Comparison of ENCODE assay signal across 9 cellular contexts in genomic region chr1:109490029-109490933, GRCh38. TPM values are rescaled to one million over a fixed set of nuclear protein-coding genes. Genes with fewer than 3 reads are reported as not detected.
DNase-seq lines count a peak whose midpoint lies in the region; ATAC-seq, FAIRE-seq and TF ChIP-seq lines count a peak whose summit lies in the region.
"Had no signal": no experiment of that assay in that cellular context is flagged by ENCODE, and none has a peak within 500 bp of the region (broad histone marks: within the 10 kb centered on the region; RNA-seq: fewer than 3 reads in every experiment).

No MANE protein-coding gene starts in this region.

- H3K4me1 ChIP-seq in CD4-positive, alpha-beta memory T cell (ENCODE audit: insufficient read depth, low read length) = peaks cover 23% of the 10 kb centered on the region
- H3K4me1 ChIP-seq in HEK293 (ENCODE audit: control insufficient read depth, insufficient read depth, low read length) (no peaks in the 10 kb centered on the region), endothelial cell of umbilical vein (ENCODE audit: control insufficient read depth, extremely low read depth, insufficient read depth, low read length) (peaks cover 15% of the 10 kb centered on the region), neuronal stem cell (ENCODE audit: control insufficient read depth in 2 of 2, insufficient read depth in 1 of 2, low read depth in 1 of 2, low read length in 2 of 2) (peaks cover 2 to 3% of the 10 kb centered on the region in 2 donors)

- no peak for TF ChIP-seq POLR2A in endothelial cell of umbilical vein (IDR thresholded peaks at IDR 0.05; ENCODE audit: low read depth, low read length)

- BruUV-seq in endothelial cell of umbilical vein (replicated peaks; lab: Mats Ljungman, UMichigan) = no TSS peak

- intact Hi-C loops in CD4-positive, alpha-beta memory T cell (cut with micrococcal nuclease) = loop anchor here (1.0 to 5.0 kb wide), 3 partner anchors 42 to 492 kb away; partner anchors contain the start of gene AHCYL1
- intact Hi-C loops in endothelial cell of umbilical vein (cut with micrococcal nuclease) = loop anchor here (2.0 kb wide), 1 partner anchor 43 kb away; no protein-coding TSS in a partner anchor

- H2BK5ac ChIP-seq in neuronal stem cell (ENCODE audit: low read length) = no peak overlapping the region

- no peaks in the 10 kb centered on the region for H3K79me1 ChIP-seq in neuronal stem cell (ENCODE audit: low read depth, low read length)

- no peak overlapping the region for H4K91ac ChIP-seq in neuronal stem cell (ENCODE audit: low read depth, low read length, poor library complexity)

- dilution Hi-C loops in endothelial cell of umbilical vein (cut with MboI; ENCODE audit: extremely low pct_ligation_motif_present, low sequenced_read_pairs) = no loop called here

- POLR2A ChIA-PET in CD4-positive, alpha-beta memory T cell (lab: Charles Lee; ENCODE audit: partially characterized antibody) = interaction anchor here (0.8 to 23.6 kb wide), 7 partner anchors 9 to 68 kb away, joined by 3 to 438 read pairs (median 4); partner anchors contain the start of gene AMIGO1
- POLR2A ChIA-PET in HEK293 (lab: Yijun Ruan, JAX) (interaction anchor here (1.5 kb wide), 1 partner anchor 42 kb away, joined by 7 read pairs; no protein-coding TSS in a partner anchor), endothelial cell of umbilical vein (lab: Charles Lee) (interaction anchor here (0.6 to 1.5 kb wide), 2 partner anchors 42 to 525 kb away, joined by 4 to 5 read pairs; no protein-coding TSS in a partner anchor)

- H2AFZ ChIP-seq in endothelial cell of umbilical vein (ENCODE audit: low read depth, low read length) (no peak overlapping the region), neuronal stem cell (ENCODE audit: low read length) (no peak overlapping the region)

- H3K4me1 Mint-ChIP-seq in CD4-positive, alpha-beta memory T cell = peaks cover 7 to 33% (median 20%) of the 10 kb centered on the region in 4 donors
- peaks cover 30% of the 10 kb centered on the region for H3K4me1 Mint-ChIP-seq in activated CD8-positive, alpha-beta memory T cell treated with anti-CD3 and anti-CD28 coated beads, Interleukin-2, amount 10 ng/mL, durations not matched to agents 7 days and 5 days

- no peaks in the 10 kb centered on the region for H3K9me3 ChIP-seq in CD4-positive, alpha-beta memory T cell (ENCODE audit: control insufficient read depth in 1 of 2, low read length in 2 of 2)
- H3K9me3 ChIP-seq in HEK293 (ENCODE audit: control insufficient read depth, insufficient read depth, low read depth, low read length) (no peaks in the 10 kb centered on the region), endothelial cell of umbilical vein (replicated peaks; ENCODE audit: control insufficient read depth, insufficient read depth, low read length) (no peaks in the 10 kb centered on the region), neuronal stem cell (replicated peaks in 1 of 2; ENCODE audit: control insufficient read depth in 2 of 2, insufficient read depth in 1 of 2, low read depth in 1 of 2, low read length in 2 of 2) (no peaks in the 10 kb centered on the region)

- H3K18ac ChIP-seq in neuronal stem cell (ENCODE audit: low read length) = no peak overlapping the region

- H2AK5ac ChIP-seq in neuronal stem cell (ENCODE audit: low read depth, low read length) = no peak overlapping the region

- CTCF ChIA-PET in CD4-positive, alpha-beta memory T cell (lab: Charles Lee; ENCODE audit: partially characterized antibody) = interaction anchor here (0.6 to 37.2 kb wide), 20 partner anchors 9 to 494 kb away, joined by 3 to 1669 read pairs (median 3); partner anchors contain the start of genes AHCYL1, AMIGO1, GNAI3 and GPR61
- CTCF ChIA-PET in HEK293 (lab: Yijun Ruan, JAX) (interaction anchor here (0.5 to 36.3 kb wide), 25 partner anchors 7 to 407 kb away, joined by 3 to 1152 read pairs (median 3); partner anchors contain the start of genes AMIGO1, ATXN7L2, GNAI3 and GPR61), endothelial cell of umbilical vein (lab: Charles Lee) (interaction anchor here (0.5 to 23.0 kb wide), 26 partner anchors 9 to 879 kb away, joined by 3 to 955 read pairs (median 4); partner anchors contain the start of genes AHCYL1, AMIGO1, GPR61 and PSRC1)
- CTCF ChIA-PET in activated CD8-positive, alpha-beta memory T cell treated with anti-CD3 and anti-CD28 coated beads, Interleukin-2, amount 10 ng/mL, durations not matched to agents 7 days and 5 days (lab: Charles Lee) = interaction anchor here (0.6 to 43.7 kb wide), 16 partner anchors 10 to 494 kb away, joined by 3 to 1550 read pairs (median 4); partner anchors contain the start of genes AHCYL1, AMIGO1, GPR61 and PSMA5

- no CpG with 5 or more reads among the region's 11 CpGs for WGBS in neuronal stem cell (ENCODE audit: extremely low coverage in 2 of 2, insufficient read length in 2 of 2, insufficient replicate concordance in 1 of 2), 2 donors

- no peaks in the 10 kb centered on the region for H3K79me2 ChIP-seq in endothelial cell of umbilical vein (ENCODE audit: control insufficient read depth, insufficient read depth, low read length)

- H3K27me3 Mint-ChIP-seq in CD4-positive, alpha-beta memory T cell = no peaks in the 10 kb centered on the region
- no peaks in the 10 kb centered on the region for H3K27me3 Mint-ChIP-seq in activated CD8-positive, alpha-beta memory T cell treated with anti-CD3 and anti-CD28 coated beads, Interleukin-2, amount 10 ng/mL, durations not matched to agents 7 days and 5 days

- H3K4ac ChIP-seq in neuronal stem cell (ENCODE audit: low read length) = no peak overlapping the region

- peak; percentile 63 to 73 (median 65) for DNase-seq in CD4-positive, alpha-beta memory T cell
- peak; percentile 54 for DNase-seq in NOMO-1 treated with DMSO at 0.1 percent for 48 hours (lab: John Stamatoyannopoulos, UW; ENCODE audit: unreplicated experiment)
- DNase-seq in activated CD8-positive, alpha-beta memory T cell treated with anti-CD3 and anti-CD28 coated beads, Interleukin-2, amount 10 ng/mL, durations not matched to agents 7 days and 5 days = peak; percentile 84
- DNase-seq in endothelial cell of umbilical vein (ENCODE audit: low read depth, low spot score) = peak; percentile 57
- peak; percentile 75 for DNase-seq in myocyte (ENCODE audit: low read depth)
- DNase-seq in superior temporal gyrus (ENCODE audit: extremely low spot score) = peak; percentile 93
- DNase-seq in neuronal stem cell (ENCODE audit: low spot score) = no peak

- H3K4me2 ChIP-seq in endothelial cell of umbilical vein (ENCODE audit: insufficient read depth, low read length) = no peak overlapping the region
- no peak overlapping the region for H3K4me2 ChIP-seq in neuronal stem cell (ENCODE audit: insufficient read depth, low read length, poor library complexity, severe bottlenecking)

- peak overlapping the region in 3 of 8 donors; percentile 15 to 65 (median 29) for H3K4me3 Mint-ChIP-seq in CD4-positive, alpha-beta memory T cell
- H3K4me3 Mint-ChIP-seq in activated CD8-positive, alpha-beta memory T cell treated with anti-CD3 and anti-CD28 coated beads, Interleukin-2, amount 10 ng/mL, durations not matched to agents 7 days and 5 days = no peak overlapping the region

- no peak overlapping the region for H2BK120ac ChIP-seq in neuronal stem cell (ENCODE audit: low read depth, low read length)

- peak; percentile 91 for FAIRE-seq in endothelial cell of umbilical vein (lab: Jason Lieb, UNC)

- H3K23ac ChIP-seq in neuronal stem cell (ENCODE audit: low read depth, low read length, poor library complexity) = no peak overlapping the region

- no peak overlapping the region for H2BK15ac ChIP-seq in neuronal stem cell (ENCODE audit: low read length)

- no peaks in the 10 kb centered on the region for H4K20me1 ChIP-seq in endothelial cell of umbilical vein (replicated peaks; ENCODE audit: control insufficient read depth, extremely low read depth, insufficient read depth, low read length)

- no peak overlapping the region for H4K8ac ChIP-seq in neuronal stem cell (ENCODE audit: low read depth, low read length)

- H3K9ac ChIP-seq in endothelial cell of umbilical vein (replicated peaks; ENCODE audit: extremely low read depth, insufficient read depth, low read length) (no peak overlapping the region), neuronal stem cell (ENCODE audit: low read depth, low read length, poor library complexity) (no peak overlapping the region)

- no peak overlapping the region for H3K27ac ChIP-seq in CD4-positive, alpha-beta memory T cell (ENCODE audit: low read depth, low read length)
- H3K27ac ChIP-seq in HEK293 (ENCODE audit: extremely low read depth, low read depth, low read length) (no peak overlapping the region), endothelial cell of umbilical vein (ENCODE audit: insufficient read depth, low read depth, low read length) (no peak overlapping the region), neuronal stem cell (replicated peaks; ENCODE audit: low read length) (no peak overlapping the region)

- peaks cover 6% of the 10 kb centered on the region for H3K36me3 ChIP-seq in CD4-positive, alpha-beta memory T cell (ENCODE audit: insufficient read depth, low read length)
- H3K36me3 ChIP-seq in HEK293 (ENCODE audit: control insufficient read depth in 2 of 2, insufficient read depth in 1 of 2, low read length in 2 of 2) = peaks cover 0 to 61% of the 10 kb centered on the region in 2 experiments; a peak in 1 of 3 replicates
- H3K36me3 ChIP-seq in endothelial cell of umbilical vein (ENCODE audit: control insufficient read depth in 2 of 2, extremely low read depth in 1 of 2, insufficient read depth in 2 of 2, low read length in 2 of 2) = peaks cover 2% of the 10 kb centered on the region in 2 experiments
- H3K36me3 ChIP-seq in neuronal stem cell (replicated peaks in 1 of 2; ENCODE audit: control insufficient read depth in 2 of 2, insufficient read depth in 2 of 2, low read length in 2 of 2) = peaks cover 17 to 61% of the 10 kb centered on the region in 2 donors

- H3K36me3 Mint-ChIP-seq in CD4-positive, alpha-beta memory T cell = peaks cover 10 to 33% of the 10 kb centered on the region in 2 donors
- no peaks in the 10 kb centered on the region for H3K36me3 Mint-ChIP-seq in activated CD8-positive, alpha-beta memory T cell treated with anti-CD3 and anti-CD28 coated beads, Interleukin-2, amount 10 ng/mL, durations not matched to agents 7 days and 5 days

- peak overlapping the region in 1 of 7 donors; percentile 80 for H3K27ac Mint-ChIP-seq in CD4-positive, alpha-beta memory T cell
- no peak overlapping the region for H3K27ac Mint-ChIP-seq in activated CD8-positive, alpha-beta memory T cell treated with anti-CD3 and anti-CD28 coated beads, Interleukin-2, amount 10 ng/mL, durations not matched to agents 7 days and 5 days

- TF ChIP-seq CTCF in HEK293 (tag by site-specific recombination; IDR thresholded peaks at IDR 0.05) (peak; percentile 78), endothelial cell of umbilical vein (IDR thresholded peaks at IDR 0.05; ENCODE audit: extremely low read depth in 1 of 2, insufficient read depth in 1 of 2, low read depth in 1 of 2, low read length in 2 of 2) (peak; percentile 81 to 85)

- no peaks in the 10 kb centered on the region for H3K9me1 ChIP-seq in endothelial cell of umbilical vein (replicated peaks; ENCODE audit: control insufficient read depth, extremely low read depth, insufficient read depth, low read length)

- no peak overlapping the region for H3K14ac ChIP-seq in neuronal stem cell (ENCODE audit: low read length)

- ATAC-seq in activated CD8-positive, alpha-beta memory T cell treated with anti-CD3 and anti-CD28 coated beads, Interleukin-2, amount 10 ng/mL, durations not matched to agents 7 days and 5 days = no peak

- H3K27me3 ChIP-seq in CD4-positive, alpha-beta memory T cell (ENCODE audit: insufficient read depth, low read length) = no peaks in the 10 kb centered on the region
- H3K27me3 ChIP-seq in endothelial cell of umbilical vein (ENCODE audit: control insufficient read depth in 2 of 2, insufficient read depth in 2 of 2, low read length in 2 of 2) = no peaks in the 10 kb centered on the region
- no peaks in the 10 kb centered on the region for H3K27me3 ChIP-seq in neuronal stem cell (ENCODE audit: control insufficient read depth in 3 of 3, insufficient read depth in 3 of 3, low read depth in 1 of 3, low read length in 3 of 3)

- H2BK12ac ChIP-seq in neuronal stem cell (ENCODE audit: low read length) = no peak overlapping the region

- H3K4me3 ChIP-seq in CD4-positive, alpha-beta memory T cell (ENCODE audit: low read length in 2 of 2) = no peak overlapping the region
- H3K4me3 ChIP-seq in HEK293 (ENCODE audit: low read depth, low read length) (no peak overlapping the region), endothelial cell of umbilical vein (replicated peaks in 1 of 3; ENCODE audit: insufficient read depth in 1 of 3, low read depth in 1 of 3, low read length in 3 of 3) (no peak overlapping the region), neuronal stem cell (ENCODE audit: low read length in 2 of 2) (no peak overlapping the region)

- no peaks in the 10 kb centered on the region for H3K9me3 Mint-ChIP-seq in CD4-positive, alpha-beta memory T cell
- no peaks in the 10 kb centered on the region for H3K9me3 Mint-ChIP-seq in activated CD8-positive, alpha-beta memory T cell treated with anti-CD3 and anti-CD28 coated beads, Interleukin-2, amount 10 ng/mL, durations not matched to agents 7 days and 5 days (ENCODE audit: low read depth)

RNA-seq across cellular contexts. Expression of gene CYB561D1, which starts 3.6 kb away (rescaled TPM):
- total RNA-seq in CD4-positive, alpha-beta memory T cell = 10 to 100 TPM; 40.7 to 41.6 TPM
- polyA plus RNA-seq in CD4-positive, alpha-beta memory T cell = 10 to 100 TPM; 13.6 to 17.1 TPM
- 10 to 100 TPM; 11.0 to 15.0 TPM for total RNA-seq in activated CD8-positive, alpha-beta memory T cell treated with anti-CD3 and anti-CD28 coated beads, Interleukin-2, amount 10 ng/mL, durations not matched to agents 7 days and 5 days
- total RNA-seq in endothelial cell of umbilical vein (6.9 and 7.3 TPM in 2 replicates), myocyte (3.9 and 6.1 TPM in 2 replicates)
- 7.2 and 9.2 TPM in 2 replicates for polyA plus RNA-seq in endothelial cell of umbilical vein
- polyA plus RNA-seq in endothelial cell of umbilical vein (2011; cell fraction: cytosol; rRNA removed) = 5.3 and 6.3 TPM in 2 replicates
- 7.0 and 7.2 TPM in 2 replicates for polyA plus RNA-seq in endothelial cell of umbilical vein (2011; cell fraction: nucleus; rRNA removed)
- 5.4 and 5.6 TPM in 2 replicates for polyA plus RNA-seq in endothelial cell of umbilical vein (2012)
- 8.8 and 18.9 TPM in 2 replicates for polyA minus RNA-seq in endothelial cell of umbilical vein
- polyA minus RNA-seq in endothelial cell of umbilical vein (2011; cell fraction: cytosol; rRNA and poly(A)+ RNA removed) = 2.4 TPM
- 4.2 and 5.4 TPM in 2 replicates for polyA minus RNA-seq in endothelial cell of umbilical vein (2011; cell fraction: nucleus; rRNA and poly(A)+ RNA removed)
- 10.5 TPM for polyA plus RNA-seq in myocyte (2012)
- polyA plus RNA-seq in neuronal stem cell (2013, experiment 1 of 2) = 2.8 TPM
- 2.6 TPM for polyA plus RNA-seq in neuronal stem cell (2013, experiment 2 of 2)

RNA-seq across cellular contexts. Expression of gene ATXN7L2, which starts 6.6 kb away (rescaled TPM):
- total RNA-seq in CD4-positive, alpha-beta memory T cell = 1 to 10 TPM; 7.4 to 9.0 TPM
- polyA plus RNA-seq in CD4-positive, alpha-beta memory T cell = 1 to 10 TPM; 1.9 to 6.9 TPM
- 10 to 100 TPM; 10.4 to 11.1 TPM for total RNA-seq in activated CD8-positive, alpha-beta memory T cell treated with anti-CD3 and anti-CD28 coated beads, Interleukin-2, amount 10 ng/mL, durations not matched to agents 7 days and 5 days
- total RNA-seq in endothelial cell of umbilical vein (3.8 and 4.4 TPM in 2 replicates), myocyte (6.1 and 6.7 TPM in 2 replicates)
- polyA plus RNA-seq in endothelial cell of umbilical vein = 4.9 and 5.7 TPM in 2 replicates
- polyA plus RNA-seq in endothelial cell of umbilical vein (2011; cell fraction: cytosol; rRNA removed) = 2.6 and 3.5 TPM in 2 replicates
- polyA plus RNA-seq in endothelial cell of umbilical vein (2011; cell fraction: nucleus; rRNA removed) = 15.2 and 17.3 TPM in 2 replicates
- polyA plus RNA-seq in endothelial cell of umbilical vein (2012) = 1.8 and 3.3 TPM in 2 replicates
- 2.8 and 3.6 TPM in 2 replicates for polyA minus RNA-seq in endothelial cell of umbilical vein
- 5.6 TPM for polyA minus RNA-seq in endothelial cell of umbilical vein (2011; cell fraction: cytosol; rRNA and poly(A)+ RNA removed)
- polyA minus RNA-seq in endothelial cell of umbilical vein (2011; cell fraction: nucleus; rRNA and poly(A)+ RNA removed) = 8.6 and 12.9 TPM in 2 replicates
- polyA plus RNA-seq in myocyte (2012) = 2.6 TPM
- 11.1 TPM for polyA plus RNA-seq in neuronal stem cell (2013, experiment 1 of 2)
- 10.8 TPM for polyA plus RNA-seq in neuronal stem cell (2013, experiment 2 of 2)

RNA-seq across cellular contexts. Expression of gene AMIGO1, which starts 19.2 kb away (rescaled TPM):
- 10 to 100 TPM; 28.1 to 29.3 TPM for total RNA-seq in CD4-positive, alpha-beta memory T cell
- 10 to 100 TPM in 1 of 2 donors, 1 to 10 TPM in 1; 6.4 to 19.8 TPM for polyA plus RNA-seq in CD4-positive, alpha-beta memory T cell
- under 1 TPM; 0.20 to 0.26 TPM for total RNA-seq in activated CD8-positive, alpha-beta memory T cell treated with anti-CD3 and anti-CD28 coated beads, Interleukin-2, amount 10 ng/mL, durations not matched to agents 7 days and 5 days
- total RNA-seq in endothelial cell of umbilical vein (0.78 and 0.88 TPM in 2 replicates), myocyte (0.37 and 0.42 TPM in 2 replicates)
- polyA plus RNA-seq in endothelial cell of umbilical vein = 0.67 and 0.80 TPM in 2 replicates
- polyA plus RNA-seq in endothelial cell of umbilical vein (2011; cell fraction: cytosol; rRNA removed) = 0.50 and 0.61 TPM in 2 replicates
- 0.37 and 0.52 TPM in 2 replicates for polyA plus RNA-seq in endothelial cell of umbilical vein (2011; cell fraction: nucleus; rRNA removed)
- 1.00 and 1.3 TPM in 2 replicates for polyA plus RNA-seq in endothelial cell of umbilical vein (2012)
- polyA minus RNA-seq in endothelial cell of umbilical vein = 1.2 and 1.3 TPM in 2 replicates
- polyA minus RNA-seq in endothelial cell of umbilical vein (2011; cell fraction: cytosol; rRNA and poly(A)+ RNA removed) = 0.51 TPM
- polyA minus RNA-seq in endothelial cell of umbilical vein (2011; cell fraction: nucleus; rRNA and poly(A)+ RNA removed) = 0.43 and 0.53 TPM in 2 replicates
- 0.73 TPM for polyA plus RNA-seq in myocyte (2012)
- 4.8 TPM for polyA plus RNA-seq in neuronal stem cell (2013, experiment 1 of 2)
- polyA plus RNA-seq in neuronal stem cell (2013, experiment 2 of 2) = 4.9 TPM

RNA-seq across cellular contexts. Expression of gene SYPL2, which starts 23.9 kb away (rescaled TPM):
- total RNA-seq in CD4-positive, alpha-beta memory T cell = not detected
- not detected for polyA plus RNA-seq in CD4-positive, alpha-beta memory T cell
- not detected for total RNA-seq in activated CD8-positive, alpha-beta memory T cell treated with anti-CD3 and anti-CD28 coated beads, Interleukin-2, amount 10 ng/mL, durations not matched to agents 7 days and 5 days
- total RNA-seq in endothelial cell of umbilical vein (not detected in 2 replicates), myocyte (14.7 and 15.8 TPM in 2 replicates)
- 0.02 TPM in 1 of 2 replicates, not detected in the other for polyA plus RNA-seq in endothelial cell of umbilical vein
- polyA plus RNA-seq in endothelial cell of umbilical vein (2011; cell fraction: cytosol; rRNA removed) = not detected in 2 replicates
- polyA plus RNA-seq in endothelial cell of umbilical vein (2011; cell fraction: nucleus; rRNA removed) = not detected in 2 replicates
- not detected in 2 replicates for polyA plus RNA-seq in endothelial cell of umbilical vein (2012)
- polyA minus RNA-seq in endothelial cell of umbilical vein = not detected in 2 replicates
- polyA minus RNA-seq in endothelial cell of umbilical vein (2011; cell fraction: cytosol; rRNA and poly(A)+ RNA removed) = 0.82 TPM
- not detected in 2 replicates for polyA minus RNA-seq in endothelial cell of umbilical vein (2011; cell fraction: nucleus; rRNA and poly(A)+ RNA removed)
- polyA plus RNA-seq in myocyte (2012) = 7.3 TPM
- polyA plus RNA-seq in neuronal stem cell (2013, experiment 1 of 2) = not detected
- not detected for polyA plus RNA-seq in neuronal stem cell (2013, experiment 2 of 2)

RNA-seq across cellular contexts. Expression of gene GPR61, which starts 49.4 kb away (rescaled TPM):
- total RNA-seq in CD4-positive, alpha-beta memory T cell = under 1 TPM in 1 of 2 experiments, not detected in 1; 0.53 TPM
- polyA plus RNA-seq in CD4-positive, alpha-beta memory T cell = under 1 TPM; 0.35 to 0.84 TPM
- under 1 TPM in 1 of 2 experiments, not detected in 1; 0.16 TPM for total RNA-seq in activated CD8-positive, alpha-beta memory T cell treated with anti-CD3 and anti-CD28 coated beads, Interleukin-2, amount 10 ng/mL, durations not matched to agents 7 days and 5 days
- total RNA-seq in endothelial cell of umbilical vein (not detected in 2 replicates), myocyte (0.13 and 0.21 TPM in 2 replicates)
- polyA plus RNA-seq in endothelial cell of umbilical vein = not detected in 2 replicates
- polyA plus RNA-seq in endothelial cell of umbilical vein (2011; cell fraction: cytosol; rRNA removed) = not detected in 2 replicates
- not detected in 2 replicates for polyA plus RNA-seq in endothelial cell of umbilical vein (2011; cell fraction: nucleus; rRNA removed)
- polyA plus RNA-seq in endothelial cell of umbilical vein (2012) = not detected in 2 replicates
- not detected in 2 replicates for polyA minus RNA-seq in endothelial cell of umbilical vein
- polyA minus RNA-seq in endothelial cell of umbilical vein (2011; cell fraction: cytosol; rRNA and poly(A)+ RNA removed) = not detected
- polyA minus RNA-seq in endothelial cell of umbilical vein (2011; cell fraction: nucleus; rRNA and poly(A)+ RNA removed) = 0.63 TPM in 1 of 2 replicates, not detected in the other
- 0.39 TPM for polyA plus RNA-seq in myocyte (2012)
- 0.28 TPM for polyA plus RNA-seq in neuronal stem cell (2013, experiment 1 of 2)
- polyA plus RNA-seq in neuronal stem cell (2013, experiment 2 of 2) = 0.17 TPM
- total RNA-seq: subcutaneous adipose tissue had no signal

Comparison
In these comparisons a context has a peak if more than half of its experiments do, and no peak if none do; other contexts are left out.
1. RNA of gene AMIGO1, which starts 19.2 kb away (total RNA-seq): 28.1 to 29.3 TPM in CD4-positive, alpha-beta memory T cell; 0.78 to 0.88 TPM in endothelial cell of umbilical vein, 0.37 to 0.42 TPM in myocyte and 0.20 to 0.26 TPM in activated CD8-positive, alpha-beta memory T cell treated with anti-CD3 and anti-CD28 coated beads, Interleukin-2, amount 10 ng/mL, durations not matched to agents 7 days and 5 days; every median in the first group is over 10 times any median in the second.